ENCODE assay signal across 20 cellular contexts in the genomic region with DNA sequence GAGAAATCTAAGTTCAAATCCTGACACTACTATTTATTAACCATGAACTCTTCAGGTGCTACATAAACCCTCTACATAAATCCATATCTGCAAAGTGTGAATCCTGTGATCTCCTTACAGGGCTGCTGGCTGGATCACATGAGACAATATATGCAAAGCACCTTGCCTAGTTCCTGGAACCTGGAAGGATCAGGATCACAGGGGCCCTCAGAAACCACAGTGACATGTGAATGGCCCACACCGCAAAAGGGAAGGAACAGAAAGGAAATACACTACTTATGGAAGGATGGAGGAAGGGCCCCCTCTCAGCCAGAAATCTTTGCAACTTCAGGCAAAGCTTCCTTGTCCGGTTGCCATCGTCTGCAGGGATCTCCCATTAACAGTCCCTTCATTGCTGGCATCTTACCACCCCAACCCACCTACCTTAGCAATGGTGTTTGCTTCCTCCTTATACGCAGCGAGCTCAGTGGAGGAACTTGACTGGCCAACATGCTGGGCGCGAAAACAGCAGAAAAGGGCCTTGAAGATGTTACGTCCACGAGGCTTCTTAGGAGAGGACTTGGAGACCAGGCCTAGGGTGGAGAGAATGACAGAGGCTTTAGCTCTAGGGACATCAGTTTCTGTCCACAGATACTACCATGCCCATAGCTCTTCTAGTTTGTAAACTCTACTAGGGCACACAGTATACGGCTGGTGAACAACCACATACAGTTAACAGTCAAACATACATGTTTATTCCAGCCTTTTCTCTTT. TPM values are rescaled to one million over a fixed set of nuclear protein-coding genes. Genes with fewer than 3 reads are reported as not detected.
DNase-seq lines count a peak whose midpoint lies in the region; ATAC-seq and TF ChIP-seq lines count a peak whose summit lies in the region.
"Had no signal": no experiment of that assay in that cellular context is flagged by ENCODE, and none has a peak within 500 bp of the region (broad histone marks: within the 10 kb centered on the region; RNA-seq: fewer than 3 reads in every experiment).

No MANE protein-coding gene starts in this region.

- peak overlapping the region in 6 of 7 donors; percentile 17 to 82 (median 71) for H3K27ac Mint-ChIP-seq in CD4-positive, alpha-beta memory T cell
- H3K27ac Mint-ChIP-seq in nephron progenitor cell, result peak overlapping the region; percentile 80
- no peak overlapping the region for H3K27ac Mint-ChIP-seq in activated CD8-positive, alpha-beta memory T cell treated with anti-CD3 and anti-CD28 coated beads, Interleukin-2, amount 10 ng/mL, durations not matched to agents 7 days and 5 days
- H3K27ac Mint-ChIP-seq: T-helper 1 cell treated with Interleukin-12 subunit alpha and Interleukin-12 subunit beta and Interleukin-4 antibody, amounts not matched to agents 30 μg/mL and 1 μg/mL, for 36 hours had no signal

- peaks cover 55% of the 10 kb centered on the region for H3K36me3 ChIP-seq in CD4-positive, alpha-beta memory T cell (ENCODE audit: insufficient read depth, low read length)
- H3K36me3 ChIP-seq in ascending aorta, result peaks cover 52 to 53% of the 10 kb centered on the region in 2 donors

- intact Hi-C loops in CD4-positive, alpha-beta memory T cell (cut with micrococcal nuclease), result no loop called here
- intact Hi-C loops in ascending aorta (cut with DNase I), result no loop called here

- TF ChIP-seq CTCF in AG04450 (IDR thresholded peaks at IDR 0.05; ENCODE audit: low read depth, low read length), result no peak
- TF ChIP-seq CTCF in ascending aorta (IDR thresholded peaks at IDR 0.05), result no peak
- TF ChIP-seq CTCF in nephron progenitor cell (IDR thresholded peaks at IDR 0.05), result no peak

- CTCF ChIA-PET in AG04450 (lab: Charles Lee), result interaction anchor here (1.1 to 7.8 kb wide), 2 partner anchors 26 to 76 kb away, joined by 3 to 63 read pairs; no protein-coding TSS in a partner anchor
- CTCF ChIA-PET in CD4-positive, alpha-beta memory T cell (lab: Charles Lee; ENCODE audit: partially characterized antibody), result interaction anchor here (0.9 to 4.6 kb wide), 8 partner anchors 13 to 80 kb away, joined by 3 to 45 read pairs (median 4); no protein-coding TSS in a partner anchor
- CTCF ChIA-PET in activated CD8-positive, alpha-beta memory T cell treated with anti-CD3 and anti-CD28 coated beads, Interleukin-2, amount 10 ng/mL, durations not matched to agents 7 days and 5 days (lab: Charles Lee), result interaction anchor here (0.9 to 4.7 kb wide), 6 partner anchors 11 to 76 kb away, joined by 3 to 30 read pairs (median 4); a partner anchor contains a TSS

- no peak for ATAC-seq in GM18502 (IDR thresholded peaks at IDR 0.05; ENCODE audit: poor library complexity, unreplicated experiment)
- no peak for ATAC-seq in activated CD8-positive, alpha-beta memory T cell treated with anti-CD3 and anti-CD28 coated beads, Interleukin-2, amount 10 ng/mL, durations not matched to agents 7 days and 5 days
- ATAC-seq: K562, pancreas had no signal

- POLR2A ChIA-PET in AG04450 (lab: Yijun Ruan, JAX), result interaction anchor here (1.0 kb wide), 1 partner anchor 35 kb away, joined by 3 read pairs; no protein-coding TSS in a partner anchor
- POLR2A ChIA-PET in CD4-positive, alpha-beta memory T cell (lab: Charles Lee; ENCODE audit: partially characterized antibody), result interaction anchor here (0.8 to 2.5 kb wide), 7 partner anchors 10 to 76 kb away, joined by 3 to 8 read pairs (median 4); a partner anchor contains a TSS

- H3K4me3 Mint-ChIP-seq in CD4-positive, alpha-beta memory T cell, result peak overlapping the region in 1 of 8 donors; percentile 57
- no peak overlapping the region for H3K4me3 Mint-ChIP-seq in nephron progenitor cell
- no peak overlapping the region for H3K4me3 Mint-ChIP-seq in activated CD8-positive, alpha-beta memory T cell treated with anti-CD3 and anti-CD28 coated beads, Interleukin-2, amount 10 ng/mL, durations not matched to agents 7 days and 5 days
- H3K4me3 Mint-ChIP-seq: T-helper 1 cell treated with Interleukin-12 subunit alpha and Interleukin-12 subunit beta and Interleukin-4 antibody, amounts not matched to agents 30 μg/mL and 1 μg/mL, for 36 hours had no signal

- DNase-seq in AG04450 (ENCODE audit: low read depth, low spot score) (no peak), ascending aorta (ENCODE audit: low spot score in 2 of 2) (no peak), nephron progenitor cell (no peak), NK-92 (lab: John Stamatoyannopoulos, UW; ENCODE audit: unreplicated experiment) (no peak)
- DNase-seq in CD4-positive, alpha-beta memory T cell, result no peak
- DNase-seq in activated CD8-positive, alpha-beta memory T cell treated with anti-CD3 and anti-CD28 coated beads, Interleukin-2, amount 10 ng/mL, durations not matched to agents 7 days and 5 days, result no peak
- DNase-seq: activated CD4-positive, CD25-positive, alpha-beta regulatory T cell treated with anti-CD3 and anti-CD28 coated beads, Interleukin-2, amount 50 U/mL, for 72 hours; adrenal gland; central memory CD4-positive, alpha-beta T cell; effector CD8-positive, alpha-beta T cell; head of caudate nucleus; NCI-H1930; NCI-H524; pancreas; SIG-M5; stimulated activated CD4-positive, alpha-beta T cell treated with anti-CD3 and anti-CD28 coated beads, Interleukin-1b, Interleukin-23, amount 100 ng/mL, for 48 hours had no signal

- no peaks in the 10 kb centered on the region for H3K27me3 ChIP-seq in AG04450 (ENCODE audit: control insufficient read depth, insufficient read depth, low read length)
- H3K27me3 ChIP-seq in CD4-positive, alpha-beta memory T cell (ENCODE audit: insufficient read depth, low read length), result no peaks in the 10 kb centered on the region
- H3K27me3 ChIP-seq in ascending aorta, result no peaks in the 10 kb centered on the region
- H3K27me3 ChIP-seq: adrenal gland, pancreas had no signal

- no peaks in the 10 kb centered on the region for H3K9me3 Mint-ChIP-seq in CD4-positive, alpha-beta memory T cell
- no peaks in the 10 kb centered on the region for H3K9me3 Mint-ChIP-seq in nephron progenitor cell
- H3K9me3 Mint-ChIP-seq in activated CD8-positive, alpha-beta memory T cell treated with anti-CD3 and anti-CD28 coated beads, Interleukin-2, amount 10 ng/mL, durations not matched to agents 7 days and 5 days (ENCODE audit: low read depth), result no peaks in the 10 kb centered on the region
- H3K9me3 Mint-ChIP-seq: T-helper 1 cell treated with Interleukin-12 subunit alpha and Interleukin-12 subunit beta and Interleukin-4 antibody, amounts not matched to agents 30 μg/mL and 1 μg/mL, for 36 hours had no signal

- H3K36me3 Mint-ChIP-seq in CD4-positive, alpha-beta memory T cell, result peaks cover 38 to 48% of the 10 kb centered on the region in 2 donors
- peaks cover 22% of the 10 kb centered on the region for H3K36me3 Mint-ChIP-seq in nephron progenitor cell (ENCODE audit: low read depth)
- H3K36me3 Mint-ChIP-seq in activated CD8-positive, alpha-beta memory T cell treated with anti-CD3 and anti-CD28 coated beads, Interleukin-2, amount 10 ng/mL, durations not matched to agents 7 days and 5 days, result peaks cover 15% of the 10 kb centered on the region

- H3K4me1 ChIP-seq in CD4-positive, alpha-beta memory T cell (ENCODE audit: insufficient read depth, low read length), result peaks cover 54% of the 10 kb centered on the region
- peaks cover 15 to 54% of the 10 kb centered on the region in 2 donors for H3K4me1 ChIP-seq in ascending aorta
- H3K4me1 ChIP-seq: HAP-1 had no signal

- no peaks in the 10 kb centered on the region for H3K27me3 Mint-ChIP-seq in CD4-positive, alpha-beta memory T cell
- peaks cover under 1% of the 10 kb centered on the region for H3K27me3 Mint-ChIP-seq in nephron progenitor cell (ENCODE audit: low read depth, poor library complexity)
- H3K27me3 Mint-ChIP-seq in activated CD8-positive, alpha-beta memory T cell treated with anti-CD3 and anti-CD28 coated beads, Interleukin-2, amount 10 ng/mL, durations not matched to agents 7 days and 5 days, result no peaks in the 10 kb centered on the region

- H3K4me1 Mint-ChIP-seq in CD4-positive, alpha-beta memory T cell, result peaks cover 32 to 60% (median 44%) of the 10 kb centered on the region in 4 donors
- H3K4me1 Mint-ChIP-seq in nephron progenitor cell, result peaks cover 28% of the 10 kb centered on the region
- peaks cover 32% of the 10 kb centered on the region for H3K4me1 Mint-ChIP-seq in activated CD8-positive, alpha-beta memory T cell treated with anti-CD3 and anti-CD28 coated beads, Interleukin-2, amount 10 ng/mL, durations not matched to agents 7 days and 5 days

- H3K27ac ChIP-seq in AG04450 (ENCODE audit: low read depth, low read length), result peak overlapping the region; percentile 43
- H3K27ac ChIP-seq in CD4-positive, alpha-beta memory T cell (ENCODE audit: low read depth, low read length), result no peak overlapping the region
- peak overlapping the region; percentile 34 to 100 for H3K27ac ChIP-seq in ascending aorta
- H3K27ac ChIP-seq: pancreas had no signal

- no peaks in the 10 kb centered on the region for H3K9me3 ChIP-seq in AG04450 (ENCODE audit: control insufficient read depth, insufficient read depth, low read length)
- H3K9me3 ChIP-seq in CD4-positive, alpha-beta memory T cell (ENCODE audit: control insufficient read depth in 1 of 2, low read length in 2 of 2), result no peaks in the 10 kb centered on the region
- no peaks in the 10 kb centered on the region for H3K9me3 ChIP-seq in ascending aorta
- H3K9me3 ChIP-seq: adrenal gland, HAP-1, pancreas had no signal

- H3K4me3 ChIP-seq in AG04450 (ENCODE audit: low read depth, low read length), result no peak overlapping the region
- H3K4me3 ChIP-seq in CD4-positive, alpha-beta memory T cell (ENCODE audit: low read length in 2 of 2), result no peak overlapping the region
- no peak overlapping the region for H3K4me3 ChIP-seq in ascending aorta
- H3K4me3 ChIP-seq: adrenal gland, HAP-1, K562, pancreas had no signal

RNA-seq across cellular contexts. Expression of a gene that starts 10.7 kb away (rescaled TPM):
- 3.5 and 4.7 TPM in 2 replicates for polyA plus RNA-seq in AG04450 (2011; rRNA removed)
- 2.7 and 4.4 TPM in 2 replicates for polyA minus RNA-seq in AG04450 (2011; rRNA and poly(A)+ RNA removed)
- total RNA-seq in CD4-positive, alpha-beta memory T cell, result 10 to 100 TPM; 14.6 to 15.9 TPM
- under 1 TPM in 1 of 2 donors, not detected in 1; 0.68 TPM for polyA plus RNA-seq in CD4-positive, alpha-beta memory T cell
- 6.4 TPM for total RNA-seq in ascending aorta
- 1 to 10 TPM in 1 of 2 experiments, under 1 TPM in 1; 0.79 to 2.0 TPM for total RNA-seq in activated CD8-positive, alpha-beta memory T cell treated with anti-CD3 and anti-CD28 coated beads, Interleukin-2, amount 10 ng/mL, durations not matched to agents 7 days and 5 days

RNA-seq across cellular contexts. Expression of a gene that starts 17.3 kb away (rescaled TPM):
- 292 and 305 TPM in 2 replicates for polyA plus RNA-seq in AG04450 (2011; rRNA removed)
- 367 and 414 TPM in 2 replicates for polyA minus RNA-seq in AG04450 (2011; rRNA and poly(A)+ RNA removed)
- total RNA-seq in CD4-positive, alpha-beta memory T cell, result 100 to 1,000 TPM; 274 to 285 TPM
- 10 to 100 TPM; 57.7 to 74.8 TPM for polyA plus RNA-seq in CD4-positive, alpha-beta memory T cell
- 129 TPM for total RNA-seq in ascending aorta
- total RNA-seq in activated CD8-positive, alpha-beta memory T cell treated with anti-CD3 and anti-CD28 coated beads, Interleukin-2, amount 10 ng/mL, durations not matched to agents 7 days and 5 days, result 100 to 1,000 TPM in 1 of 2 experiments, 10 to 100 TPM in 1; 76.2 to 103 TPM

RNA-seq across cellular contexts. Expression of a gene that starts 46.6 kb away (rescaled TPM):
- 22.3 and 22.8 TPM in 2 replicates for polyA plus RNA-seq in AG04450 (2011; rRNA removed)
- 6.1 and 7.0 TPM in 2 replicates for polyA minus RNA-seq in AG04450 (2011; rRNA and poly(A)+ RNA removed)
- 10 to 100 TPM; 18.9 to 22.2 TPM for total RNA-seq in CD4-positive, alpha-beta memory T cell
- polyA plus RNA-seq in CD4-positive, alpha-beta memory T cell, result 10 to 100 TPM; 23.2 to 32.5 TPM
- 46.8 TPM for total RNA-seq in ascending aorta
- 10 to 100 TPM; 32.2 to 45.8 TPM for total RNA-seq in activated CD8-positive, alpha-beta memory T cell treated with anti-CD3 and anti-CD28 coated beads, Interleukin-2, amount 10 ng/mL, durations not matched to agents 7 days and 5 days

RNA-seq across cellular contexts. Expression of a gene that starts 56.8 kb away (rescaled TPM):
- polyA plus RNA-seq in AG04450 (2011; rRNA removed), result 6.8 and 7.6 TPM in 2 replicates
- polyA minus RNA-seq in AG04450 (2011; rRNA and poly(A)+ RNA removed), result 6.7 and 8.3 TPM in 2 replicates
- 1 to 10 TPM; 3.1 to 4.9 TPM for total RNA-seq in CD4-positive, alpha-beta memory T cell
- polyA plus RNA-seq in CD4-positive, alpha-beta memory T cell, result 10 to 100 TPM in 1 of 2 donors, 1 to 10 TPM in 1; 5.3 to 12.4 TPM
- total RNA-seq in ascending aorta, result 2.1 TPM
- 1 to 10 TPM; 3.9 to 4.1 TPM for total RNA-seq in activated CD8-positive, alpha-beta memory T cell treated with anti-CD3 and anti-CD28 coated beads, Interleukin-2, amount 10 ng/mL, durations not matched to agents 7 days and 5 days

RNA-seq across cellular contexts. Expression of a gene that starts 57.3 kb away (rescaled TPM):
- 20.1 and 23.5 TPM in 2 replicates for polyA plus RNA-seq in AG04450 (2011; rRNA removed)
- polyA minus RNA-seq in AG04450 (2011; rRNA and poly(A)+ RNA removed), result 22.8 and 26.3 TPM in 2 replicates
- total RNA-seq in CD4-positive, alpha-beta memory T cell, result 10 to 100 TPM in 1 of 2 experiments, 1 to 10 TPM in 1; 9.9 to 10.9 TPM
- polyA plus RNA-seq in CD4-positive, alpha-beta memory T cell, result 10 to 100 TPM; 16.3 to 19.1 TPM
- total RNA-seq in ascending aorta, result 29.8 TPM
- total RNA-seq in activated CD8-positive, alpha-beta memory T cell treated with anti-CD3 and anti-CD28 coated beads, Interleukin-2, amount 10 ng/mL, durations not matched to agents 7 days and 5 days, result 10 to 100 TPM; 22.1 to 32.1 TPM
